ENCODE assay signal across 18 cellular contexts in genomic region chr4:133467290-133467947, GRCh38.
DNase-seq lines count a peak whose midpoint lies in the region; TF ChIP-seq lines count a peak whose summit lies in the region.
"Had no signal": no experiment of that assay in that cellular context is flagged by ENCODE, and none has a peak within 500 bp of the region (broad histone marks: within the 10 kb centered on the region; RNA-seq: fewer than 3 reads in every experiment).

No MANE protein-coding gene starts in this region.

- H3K27me3 Mint-ChIP-seq in MCF 10A (ENCODE audit: insufficient read depth, unreplicated experiment): no peaks in the 10 kb centered on the region

- WGBS in hepatocyte (ENCODE audit: low lambda C conversion rate, missing lambda C conversion rate): 53% methylated on average over 3 of the region's 3 CpGs
- WGBS in esophagus muscularis mucosa: 77% methylated on average over 3 of the region's 3 CpGs

- intact Hi-C loops in MCF 10A (cut with micrococcal nuclease): no loop called here
- intact Hi-C loops in breast epithelium (cut with DNase I; ENCODE audit: low total_unique reads): no loop called here
- intact Hi-C loops in esophagus muscularis mucosa (cut with DNase I): no loop called here

- H3K79me2 ChIP-seq in Loucy (ENCODE audit: insufficient read depth, low read length): no peaks in the 10 kb centered on the region
- H3K79me2 ChIP-seq in hepatocyte: no peaks in the 10 kb centered on the region

- no peaks in the 10 kb centered on the region for H3K4me1 ChIP-seq in breast epithelium
- H3K4me1 ChIP-seq in Loucy (ENCODE audit: insufficient read depth, low read length, poor library complexity, severe bottlenecking): peaks cover 9% of the 10 kb centered on the region
- no peaks in the 10 kb centered on the region for H3K4me1 ChIP-seq in hepatocyte (ENCODE audit: insufficient read depth)
- no peaks in the 10 kb centered on the region for H3K4me1 ChIP-seq in esophagus muscularis mucosa

- peak overlapping the region; percentile 23 for H3K27ac Mint-ChIP-seq in MCF 10A (ENCODE audit: low read depth, unreplicated experiment)

- no peak overlapping the region for H3K4me3 Mint-ChIP-seq in MCF 10A (ENCODE audit: unreplicated experiment)

- TF ChIP-seq CTCF in MCF 10A (IDR thresholded peaks at IDR 0.05; ENCODE audit: unreplicated experiment) (no peak), breast epithelium (IDR thresholded peaks at IDR 0.05) (no peak), Loucy (conservative IDR thresholded peaks at IDR 0.05; ENCODE audit: low read length) (no peak), hepatocyte (IDR thresholded peaks at IDR 0.05; ENCODE audit: poor library complexity) (no peak), esophagus muscularis mucosa (IDR thresholded peaks at IDR 0.05) (no peak)

- no peak for DNase-seq in MCF 10A (ENCODE audit: unreplicated experiment)
- DNase-seq in breast epithelium (ENCODE audit: low spot score in 2 of 2): no peak
- no peak for DNase-seq in hepatocyte (ENCODE audit: low spot score)
- no peak for DNase-seq in NCI-H2227 treated with DMSO at 0.1 percent for 48 hours (lab: John Stamatoyannopoulos, UW)
- no peak for DNase-seq in esophagus muscularis mucosa (ENCODE audit: extremely low spot score)
- no peak for DNase-seq in GM19238 (ENCODE audit: insufficient read length, low spot score)
- DNase-seq: Calu3, GOT3, Karpas-422, MV-4-11, NCI-H1105 treated with DMSO at 0.1 percent for 48 hours, NCI-H146, NCI-H1930, NCI-H2107, NCI-H526 treated with DMSO at 0.1 percent for 48 hours, SIG-M5 had no signal

- H3K36me3 ChIP-seq in breast epithelium: no peaks in the 10 kb centered on the region
- no peaks in the 10 kb centered on the region for H3K36me3 ChIP-seq in Loucy (ENCODE audit: insufficient read depth, low read length)
- no peaks in the 10 kb centered on the region for H3K36me3 ChIP-seq in hepatocyte (replicated peaks; ENCODE audit: insufficient read depth, low read depth)
- no peaks in the 10 kb centered on the region for H3K36me3 ChIP-seq in esophagus muscularis mucosa

- H3K9me3 ChIP-seq in breast epithelium (no peaks in the 10 kb centered on the region), Loucy (ENCODE audit: insufficient read depth, low read depth, low read length) (no peaks in the 10 kb centered on the region), hepatocyte (ENCODE audit: low read depth) (no peaks in the 10 kb centered on the region), esophagus muscularis mucosa (no peaks in the 10 kb centered on the region)

- no TSS peak for BruUV-seq in MCF 10A (replicated peaks; lab: Mats Ljungman, UMichigan)

- H3K9me2 ChIP-seq in Loucy (replicated peaks; ENCODE audit: low read depth, low read length): no peaks in the 10 kb centered on the region
- no peaks in the 10 kb centered on the region for H3K9me2 ChIP-seq in hepatocyte (replicated peaks; ENCODE audit: insufficient read depth)

- no peak for TF ChIP-seq POLR2A in breast epithelium (IDR thresholded peaks at IDR 0.05)
- TF ChIP-seq POLR2A in esophagus muscularis mucosa (IDR thresholded peaks at IDR 0.05; ENCODE audit: low read depth): no peak

- H4K20me1 ChIP-seq in Loucy (ENCODE audit: insufficient read depth, low read length, poor library complexity, severe bottlenecking) (no peaks in the 10 kb centered on the region), hepatocyte (ENCODE audit: insufficient read depth, poor library complexity, severe bottlenecking) (no peaks in the 10 kb centered on the region)

- no peaks in the 10 kb centered on the region for H3K36me3 Mint-ChIP-seq in MCF 10A (ENCODE audit: insufficient read depth, unreplicated experiment)

- H3K27ac ChIP-seq in breast epithelium (no peak overlapping the region), hepatocyte (no peak overlapping the region), esophagus muscularis mucosa (replicated peaks in 1 of 4) (no peak overlapping the region)
- H3K27ac ChIP-seq: SK-N-MC had no signal

- H2AFZ ChIP-seq in Loucy (ENCODE audit: low read length) (0 out of 2 replicates have a peak overlapping the region, but pooled peaks have one; percentile 53), hepatocyte (peak overlapping the region; percentile 5)

- no peak overlapping the region for H3K4me2 ChIP-seq in Loucy (ENCODE audit: low read depth, low read length, poor library complexity, severe bottlenecking)
- no peak overlapping the region for H3K4me2 ChIP-seq in hepatocyte

- no peak for TF ChIP-seq EP300 in esophagus muscularis mucosa (IDR thresholded peaks at IDR 0.05)

- no peak overlapping the region for H3K9ac ChIP-seq in Loucy (ENCODE audit: low read depth, low read length, poor library complexity, severe bottlenecking)

- no peaks in the 10 kb centered on the region for H3F3A ChIP-seq in Loucy (ENCODE audit: low read depth)

- H3K27me3 ChIP-seq in breast epithelium (no peaks in the 10 kb centered on the region), Loucy (ENCODE audit: insufficient read depth, low read length, poor library complexity, severe bottlenecking) (no peaks in the 10 kb centered on the region), hepatocyte (no peaks in the 10 kb centered on the region), esophagus muscularis mucosa (no peaks in the 10 kb centered on the region)

- H3K9me3 Mint-ChIP-seq in MCF 10A (ENCODE audit: unreplicated experiment): no peaks in the 10 kb centered on the region

- CTCF ChIA-PET in MCF 10A (lab: Yijun Ruan, JAX): no interaction called here

- peaks cover 5% of the 10 kb centered on the region for H3K4me1 Mint-ChIP-seq in MCF 10A (ENCODE audit: insufficient read depth, unreplicated experiment)

- H3K4me3 ChIP-seq in breast epithelium: no peak overlapping the region
- H3K4me3 ChIP-seq in Loucy (ENCODE audit: low read length, poor library complexity, severe bottlenecking): no peak overlapping the region
- no peak overlapping the region for H3K4me3 ChIP-seq in hepatocyte
- no peak overlapping the region for H3K4me3 ChIP-seq in esophagus muscularis mucosa
- H3K4me3 ChIP-seq: SK-N-MC had no signal

- POLR2A ChIA-PET in MCF 10A (lab: Yijun Ruan, JAX): no interaction called here
